1 cellular context compared by ENCODE assay signal in genomic region chr7:6706666-6707407, GRCh38.
TF ChIP-seq lines count a peak whose summit lies in the region.

TSS of gene ZNF12 (minus strand) at chr7:6706947. CDS start at chr7:6705173, 1,774 bp downstream.

TF ChIP-seq in K562, 482 proteins besides CTCF, POLR2A, EP300 and RAD21 (continued from another document and continues in another):
- no peak for TF ChIP-seq NFXL1 (CRISPR knock-in tag; IDR thresholded peaks at IDR 0.05)
- TF ChIP-seq KLF1 (tag; IDR thresholded peaks at IDR 0.05): no peak
- peak; percentile 43; the same call in 1 of the 2 replicates for TF ChIP-seq FOXP1 (CRISPR knock-in tag; IDR thresholded peaks at IDR 0.05)
- TF ChIP-seq ZKSCAN8 (CRISPR knock-in tag; IDR thresholded peaks at IDR 0.05): no peak
- TF ChIP-seq GTF2A2 (tag; IDR thresholded peaks at IDR 0.05): no peak
- TF ChIP-seq PHTF2 (CRISPR knock-in tag; IDR thresholded peaks at IDR 0.05): no peak
- no peak for TF ChIP-seq THRB (CRISPR knock-in tag; conservative IDR thresholded peaks at IDR 0.05)
- no peak for TF ChIP-seq ARID3A (IDR thresholded peaks at IDR 0.05; ENCODE audit: borderline replicate concordance, low read depth, low read length)
- no peak for TF ChIP-seq CBX8 (IDR thresholded peaks at IDR 0.05; ENCODE audit: borderline replicate concordance, extremely low read depth, low read depth, low read length, poor library complexity, severe bottlenecking)
- no peak; the same call in 1 of the 2 replicates for TF ChIP-seq ELF2 (CRISPR knock-in tag; IDR thresholded peaks at IDR 0.05)
- TF ChIP-seq FOXO4 (CRISPR knock-in tag; IDR thresholded peaks at IDR 0.05): no peak
- TF ChIP-seq CHAMP1 (IDR thresholded peaks at IDR 0.05): peak; percentile 41; the same call in 1 of the 2 replicates
- no peak for TF ChIP-seq RREB1 (CRISPR knock-in tag; IDR thresholded peaks at IDR 0.05)
- no peak for TF ChIP-seq E2F5 (CRISPR knock-in tag; IDR thresholded peaks at IDR 0.05)
- no peak for TF ChIP-seq HNRNPUL1 (IDR thresholded peaks at IDR 0.05; ENCODE audit: low read length)
- TF ChIP-seq BRD9 (IDR thresholded peaks at IDR 0.05; ENCODE audit: low read depth, partially characterized antibody): no peak
- TF ChIP-seq HNRNPLL (IDR thresholded peaks at IDR 0.05; ENCODE audit: low read depth, low read length, poor library complexity, severe bottlenecking): no peak
- TF ChIP-seq ETV1 (tag; conservative IDR thresholded peaks at IDR 0.05; ENCODE audit: low read depth): peak; percentile 85
- TF ChIP-seq ZNF609 (CRISPR knock-in tag; IDR thresholded peaks at IDR 0.05; ENCODE audit: borderline replicate concordance): no peak
- no peak for TF ChIP-seq ILK (tag; IDR thresholded peaks at IDR 0.05; ENCODE audit: borderline replicate concordance, low read depth)
- no peak for TF ChIP-seq ADNP (tag; IDR thresholded peaks at IDR 0.05)
- no peak for TF ChIP-seq DEAF1 (CRISPR knock-in tag; IDR thresholded peaks at IDR 0.05)
- no peak for TF ChIP-seq SIX5 (IDR thresholded peaks at IDR 0.05; ENCODE audit: borderline replicate concordance in 1 of 2, insufficient read depth in 1 of 2, low read depth in 1 of 2, low read length in 2 of 2)
- TF ChIP-seq CBX1 (IDR thresholded peaks at IDR 0.05; ENCODE audit: low read depth): 0 out of 2 replicates have a peak, but pooled peaks have one; percentile 15
- TF ChIP-seq SOX6 (IDR thresholded peaks at IDR 0.05): no peak
- no peak for TF ChIP-seq XRCC3 (IDR thresholded peaks at IDR 0.05)
- TF ChIP-seq ZNF408 (CRISPR knock-in tag; IDR thresholded peaks at IDR 0.05; ENCODE audit: low read depth): no peak
- no peak for TF ChIP-seq BCLAF1 (IDR thresholded peaks at IDR 0.05; ENCODE audit: borderline replicate concordance in 1 of 2, control insufficient read depth in 1 of 2, low read depth in 2 of 2, low read length in 1 of 2)
- peak in 1 of 2 experiments; percentile 39; a peak in 1 of 4 replicates for TF ChIP-seq TBL1XR1 (IDR thresholded peaks at IDR 0.05; ENCODE audit: low read length in 2 of 2)
